In genomic region chr11:114061053-114062049, GRCh38 we compare ENCODE assay signal across 8 cellular contexts. TPM values are rescaled to one million over a fixed set of nuclear protein-coding genes. Genes with fewer than 3 reads are reported as not detected.
A peak's percentile ranks its signal among the peaks of the same experiment; 100 is the strongest.
DNase-seq lines count a peak whose midpoint lies in the region; ATAC-seq, FAIRE-seq and TF ChIP-seq lines count a peak whose summit lies in the region.

No MANE protein-coding gene starts in this region.

- peak overlapping the region; percentile 68 for H3K27ac Mint-ChIP-seq in activated CD4-positive, alpha-beta T cell treated with anti-CD3 and anti-CD28 coated beads, Interleukin-2, amount 10 ng/mL, durations not matched to agents 7 days and 5 days
- H3K27ac Mint-ChIP-seq in activated CD8-positive, alpha-beta T cell treated with anti-CD3 and anti-CD28 coated beads for 36 hours = no peak overlapping the region

- no peaks in the 10 kb centered on the region for H3K9me3 ChIP-seq in PC-9 (ENCODE audit: insufficient read depth, low read depth)

- no peak overlapping the region for H3K27ac ChIP-seq in PC-9

- H4K20me1 ChIP-seq in PC-9 (ENCODE audit: insufficient read depth) = no peaks in the 10 kb centered on the region

- H3K9me2 ChIP-seq in PC-9 (ENCODE audit: insufficient read depth) = no peaks in the 10 kb centered on the region

- BruUV-seq in PC-9 (replicated peaks; lab: Mats Ljungman, UMichigan) = no TSS peak

- H3K27me3 Mint-ChIP-seq in activated CD4-positive, alpha-beta T cell treated with anti-CD3 and anti-CD28 coated beads, Interleukin-2, amount 10 ng/mL, durations not matched to agents 7 days and 5 days = peaks cover 59% of the 10 kb centered on the region
- peaks cover 38% of the 10 kb centered on the region for H3K27me3 Mint-ChIP-seq in activated CD8-positive, alpha-beta T cell treated with anti-CD3 and anti-CD28 coated beads for 36 hours

- CTCF ChIA-PET in activated CD4-positive, alpha-beta T cell treated with anti-CD3 and anti-CD28 coated beads, Interleukin-2, amount 10 ng/mL, durations not matched to agents 7 days and 5 days (lab: Charles Lee) = interaction anchor here (0.6 to 1.1 kb wide), 4 partner anchors 10 to 387 kb away, joined by 3 to 5 read pairs (median 4); no protein-coding TSS in a partner anchor
- CTCF ChIA-PET in activated CD8-positive, alpha-beta T cell treated with anti-CD3 and anti-CD28 coated beads for 36 hours (lab: Charles Lee) = interaction anchor here (0.8 to 2.2 kb wide), 7 partner anchors 8 to 200 kb away, joined by 3 to 8 read pairs (median 3); no protein-coding TSS in a partner anchor
- CTCF ChIA-PET in PC-9 (lab: Charles Lee) = no interaction called here

- H3F3A ChIP-seq in PC-9 (ENCODE audit: insufficient read depth, low read depth) = no peaks in the 10 kb centered on the region

- H2AFZ ChIP-seq in PC-9 = no peak overlapping the region

- H3K4me1 Mint-ChIP-seq in activated CD4-positive, alpha-beta T cell treated with anti-CD3 and anti-CD28 coated beads, Interleukin-2, amount 10 ng/mL, durations not matched to agents 7 days and 5 days = peaks cover 13% of the 10 kb centered on the region
- peaks cover 3% of the 10 kb centered on the region for H3K4me1 Mint-ChIP-seq in activated CD8-positive, alpha-beta T cell treated with anti-CD3 and anti-CD28 coated beads for 36 hours (ENCODE audit: low read depth)

- no peaks in the 10 kb centered on the region for H3K4me1 ChIP-seq in PC-9 (replicated peaks; ENCODE audit: insufficient read depth)

- H3K9me3 Mint-ChIP-seq in activated CD4-positive, alpha-beta T cell treated with anti-CD3 and anti-CD28 coated beads, Interleukin-2, amount 10 ng/mL, durations not matched to agents 7 days and 5 days = no peaks in the 10 kb centered on the region
- H3K9me3 Mint-ChIP-seq in activated CD8-positive, alpha-beta T cell treated with anti-CD3 and anti-CD28 coated beads for 36 hours = no peaks in the 10 kb centered on the region

- H3K27me3 ChIP-seq in PC-9 (ENCODE audit: insufficient read depth, low read depth) = peaks cover 72% of the 10 kb centered on the region

- POLR2A ChIA-PET in activated CD4-positive, alpha-beta T cell treated with anti-CD3 and anti-CD28 coated beads, Interleukin-2, amount 10 ng/mL, durations not matched to agents 7 days and 5 days (lab: Charles Lee) = interaction anchor here (1.1 kb wide), 1 partner anchor 168 kb away, joined by 4 read pairs; no protein-coding TSS in a partner anchor
- POLR2A ChIA-PET in activated CD8-positive, alpha-beta T cell treated with anti-CD3 and anti-CD28 coated beads for 36 hours (lab: Charles Lee) = interaction anchor here (1.2 to 1.3 kb wide), 2 partner anchors 10 to 111 kb away, joined by 3 read pairs; no protein-coding TSS in a partner anchor
- POLR2A ChIA-PET in PC-9 (lab: Charles Lee; ENCODE audit: unreplicated experiment) = no interaction called here

- TF ChIP-seq CTCF in activated CD8-positive, alpha-beta T cell treated with anti-CD3 and anti-CD28 coated beads for 36 hours (IDR thresholded peaks at IDR 0.05) = no peak
- TF ChIP-seq CTCF in PC-9 (conservative IDR thresholded peaks at IDR 0.05) = no peak

- no peaks in the 10 kb centered on the region for H3K36me3 ChIP-seq in PC-9 (ENCODE audit: low read depth)

- FAIRE-seq in GM19239 (lab: Jason Lieb, UNC) = no peak

- no peak overlapping the region for H3K4me2 ChIP-seq in PC-9

- H3K4me3 ChIP-seq in PC-9 = no peak overlapping the region

- H3K4me3 Mint-ChIP-seq in activated CD4-positive, alpha-beta T cell treated with anti-CD3 and anti-CD28 coated beads, Interleukin-2, amount 10 ng/mL, durations not matched to agents 7 days and 5 days = peak overlapping the region; percentile 76
- H3K4me3 Mint-ChIP-seq in activated CD8-positive, alpha-beta T cell treated with anti-CD3 and anti-CD28 coated beads for 36 hours = peak overlapping the region; percentile 75

- no peak for ATAC-seq in activated CD8-positive, alpha-beta T cell treated with anti-CD3 and anti-CD28 coated beads for 36 hours

- DNase-seq in activated CD4-positive, alpha-beta T cell treated with anti-CD3 and anti-CD28 coated beads, Interleukin-2, amount 10 ng/mL, durations not matched to agents 7 days and 5 days = no peak
- DNase-seq in activated CD4-positive, alpha-beta T cell treated with anti-CD3 and anti-CD28 coated beads for 48 hours = no peak
- DNase-seq in activated CD8-positive, alpha-beta T cell treated with anti-CD3 and anti-CD28 coated beads for 36 hours = no peak
- DNase-seq in cardiac septum (ENCODE audit: low spot score) = peak; percentile 83
- peak; percentile 83 for DNase-seq in posterior vena cava (ENCODE audit: low spot score)
- DNase-seq in PC-9 = no peak
- no peak for DNase-seq in GM19239 (ENCODE audit: insufficient read length, low spot score)
- no peak for DNase-seq in NCI-H2107 treated with DMSO at 0.1 percent for 48 hours (lab: John Stamatoyannopoulos, UW; ENCODE audit: unreplicated experiment)

- no peaks in the 10 kb centered on the region for H3K36me3 Mint-ChIP-seq in activated CD4-positive, alpha-beta T cell treated with anti-CD3 and anti-CD28 coated beads, Interleukin-2, amount 10 ng/mL, durations not matched to agents 7 days and 5 days (ENCODE audit: low read depth)
- no peaks in the 10 kb centered on the region for H3K36me3 Mint-ChIP-seq in activated CD8-positive, alpha-beta T cell treated with anti-CD3 and anti-CD28 coated beads for 36 hours (ENCODE audit: low read depth)

- intact Hi-C loops in activated CD8-positive, alpha-beta T cell treated with anti-CD3 and anti-CD28 coated beads for 36 hours (cut with micrococcal nuclease) = no loop called here
- intact Hi-C loops in cardiac septum (cut with DNase I) (loop anchor here (2.0 kb wide), 1 partner anchor 99 kb away; no protein-coding TSS in a partner anchor), posterior vena cava (cut with DNase I) (loop anchor here (2.0 to 10.0 kb wide), 4 partner anchors 13 to 193 kb away; no protein-coding TSS in a partner anchor), PC-9 (cut with micrococcal nuclease; ENCODE audit: unreplicated experiment) (no loop called here)

- no peaks in the 10 kb centered on the region for H3K79me2 ChIP-seq in PC-9 (ENCODE audit: low read depth)

RNA-seq across cellular contexts. Expression of gene ZBTB16, which starts 1.8 kb away (rescaled TPM):
- total RNA-seq in activated CD4-positive, alpha-beta T cell treated with anti-CD3 and anti-CD28 coated beads, Interleukin-2, amount 10 ng/mL, durations not matched to agents 7 days and 5 days = 1 to 10 TPM; 7.4 to 7.6 TPM
- total RNA-seq in activated CD8-positive, alpha-beta T cell treated with anti-CD3 and anti-CD28 coated beads for 36 hours = 10 to 100 TPM in 1 of 2 experiments, 1 to 10 TPM in 1; 9.5 to 10.1 TPM
- 25.4 TPM for total RNA-seq in cardiac septum
- 100 to 1,000 TPM; 188 to 208 TPM for total RNA-seq in posterior vena cava
- total RNA-seq in PC-9 (2021) = 0.25 and 0.44 TPM in 2 replicates

Comparison
In these comparisons a context has a peak if more than half of its experiments do, and no peak if none do; other contexts are left out.
1. DNase-seq: peak in cardiac septum (single experiment) and posterior vena cava (single experiment); none in activated CD4-positive, alpha-beta T cell treated with anti-CD3 and anti-CD28 coated beads, Interleukin-2, amount 10 ng/mL, durations not matched to agents 7 days and 5 days (single experiment), activated CD4-positive, alpha-beta T cell treated with anti-CD3 and anti-CD28 coated beads for 48 hours (single experiment), activated CD8-positive, alpha-beta T cell treated with anti-CD3 and anti-CD28 coated beads for 36 hours (single experiment), PC-9 (0 of 2), GM19239 (single experiment) and NCI-H2107 treated with DMSO at 0.1 percent for 48 hours (single experiment).
2. intact Hi-C loops: an anchor here in cardiac septum (2.0 kb wide) and posterior vena cava (2.0 to 10.0 kb wide); none called in activated CD8-positive, alpha-beta T cell treated with anti-CD3 and anti-CD28 coated beads for 36 hours and PC-9.